In genomic region chr3:115999598-115999997, GRCh38 we compare ENCODE assay signal across 12 cellular contexts.
A peak's percentile ranks its signal among the peaks of the same experiment; 100 is the strongest.
DNase-seq lines count a peak whose midpoint lies in the region; ATAC-seq and TF ChIP-seq lines count a peak whose summit lies in the region.
"Had no signal": no experiment of that assay in that cellular context is flagged by ENCODE, and none has a peak within 500 bp of the region (broad histone marks: within the 10 kb centered on the region; RNA-seq: fewer than 3 reads in every experiment).

No MANE protein-coding gene starts in this region.

- H3K36me3 ChIP-seq in RWPE2 (ENCODE audit: low read depth), result no peaks in the 10 kb centered on the region
- H3K36me3 ChIP-seq in testis (ENCODE audit: low read depth, missing control alignments), result no peaks in the 10 kb centered on the region
- H3K36me3 ChIP-seq: tibial artery, WERI-Rb-1 had no signal

- H3K9me3 ChIP-seq in RWPE2 (ENCODE audit: severe bottlenecking) (no peaks in the 10 kb centered on the region), testis (no peaks in the 10 kb centered on the region)
- H3K9me3 ChIP-seq: tibial artery had no signal

- H3K4me3 ChIP-seq in RWPE2 (ENCODE audit: severe bottlenecking), result no peak overlapping the region
- H3K4me3 ChIP-seq in testis, result no peak overlapping the region
- H3K4me3 ChIP-seq: tibial artery had no signal

- peak; percentile 71 for DNase-seq in NCI-H82 (lab: John Stamatoyannopoulos, UW)
- DNase-seq in NCI-H82 treated with DMSO at 0.1 percent for 48 hours (lab: John Stamatoyannopoulos, UW; ENCODE audit: unreplicated experiment), result no peak
- DNase-seq in RWPE2 (ENCODE audit: low spot score), result no peak
- DNase-seq in globus pallidus (ENCODE audit: low spot score), result peak; percentile 12
- DNase-seq in testis, result no peak
- DNase-seq in sciatic nerve (ENCODE audit: low spot score), result no peak
- DNase-seq: activated naive CD8-positive, alpha-beta T cell treated with anti-CD3 and anti-CD28 coated beads for 36 hours; NCI-H1436 treated with DMSO at 0.1 percent for 48 hours; tibial artery; WERI-Rb-1 had no signal

- H3K27me3 ChIP-seq in RWPE2 (ENCODE audit: insufficient read depth, poor library complexity, severe bottlenecking) (no peaks in the 10 kb centered on the region), testis (no peaks in the 10 kb centered on the region)
- H3K27me3 ChIP-seq: tibial artery had no signal

- ATAC-seq in RWPE2 (ENCODE audit: low read depth) (no peak), GM18867 (IDR thresholded peaks at IDR 0.05; ENCODE audit: unreplicated experiment) (no peak), sciatic nerve (no peak)

- peak overlapping the region; percentile 79 for H3K27ac ChIP-seq in RWPE2 (ENCODE audit: poor library complexity, severe bottlenecking)
- peak overlapping the region; percentile 6 for H3K27ac ChIP-seq in temporal lobe (ENCODE audit: low read depth, low read length)
- H3K27ac ChIP-seq in testis, result no peak overlapping the region
- H3K27ac ChIP-seq: tibial artery, WERI-Rb-1 had no signal

- intact Hi-C loops in testis (cut with DNase I; ENCODE audit: low total_unique reads) (no loop called here), sciatic nerve (cut with DNase I) (no loop called here)

- 69 to 74% methylated on average over 4 of the region's 4 CpGs for WGBS in testis, 2 donors

- TF ChIP-seq CTCF in RWPE2 (IDR thresholded peaks at IDR 0.05; ENCODE audit: poor library complexity, severe bottlenecking) (no peak), testis (IDR thresholded peaks at IDR 0.05) (no peak)

- TF ChIP-seq POLR2A in testis (IDR thresholded peaks at IDR 0.05), result no peak

- H3K4me1 ChIP-seq in RWPE2 (ENCODE audit: insufficient read depth, poor library complexity, severe bottlenecking) (peaks cover 24% of the 10 kb centered on the region), testis (peaks cover 7% of the 10 kb centered on the region)
- H3K4me1 ChIP-seq: tibial artery had no signal

Comparison
In these comparisons a context has a peak if more than half of its experiments do, and no peak if none do; other contexts are left out.
1. DNase-seq: peak in NCI-H82 (single experiment) and globus pallidus (single experiment); none in NCI-H82 treated with DMSO at 0.1 percent for 48 hours (single experiment), RWPE2 (single experiment), testis (single experiment) and sciatic nerve (single experiment).
2. H3K27ac ChIP-seq: peak in RWPE2 (single experiment) and temporal lobe (single experiment); none in testis (0 of 2).